1 cellular context compared by ENCODE assay signal in the genomic region with DNA sequence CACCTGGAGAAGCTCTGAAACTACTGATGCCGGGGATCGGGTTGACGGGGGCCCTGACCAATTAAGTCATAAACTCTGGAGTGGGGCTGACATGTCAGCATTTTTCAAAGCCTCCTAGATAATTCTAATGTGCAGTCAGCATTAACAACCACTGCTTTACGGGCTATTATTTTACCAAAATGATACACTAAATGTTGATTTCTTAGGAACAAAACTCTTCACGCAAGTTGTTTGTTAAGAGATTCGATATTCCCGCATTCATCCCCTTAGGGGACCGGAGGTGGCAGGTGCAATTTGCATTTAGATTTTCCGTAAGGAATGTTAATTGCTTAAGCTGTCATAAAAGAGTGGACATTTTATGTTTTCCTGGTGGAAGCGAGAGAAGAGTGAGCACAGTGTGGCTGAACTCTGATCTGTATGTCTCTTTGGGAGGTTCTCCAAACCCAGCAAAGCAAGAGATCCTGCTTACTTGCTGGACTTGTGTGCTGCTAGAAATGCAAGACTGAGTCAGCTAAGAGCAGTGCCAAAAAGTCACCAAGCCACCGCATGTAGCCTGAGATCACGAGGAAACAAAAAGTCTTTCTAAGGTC.
TF ChIP-seq lines count a peak whose summit lies in the region.

No MANE protein-coding gene starts in this region.

TF ChIP-seq in HEK293, 187 proteins besides CTCF, POLR2A, EP300 and RAD21 (continued from another document):
- no peak for TF ChIP-seq HOXA7 (CRISPR knock-in tag; IDR thresholded peaks at IDR 0.05; ENCODE audit: borderline replicate concordance)
- TF ChIP-seq ZNF629 (tag by site-specific recombination; IDR thresholded peaks at IDR 0.05): peak; percentile 27; the same call in 1 of the 2 replicates
- no peak for TF ChIP-seq ZNF350 (tag by site-specific recombination; IDR thresholded peaks at IDR 0.05)
- TF ChIP-seq WT1 (tag by site-specific recombination; IDR thresholded peaks at IDR 0.05): peak; percentile 53; the same call in 1 of the 2 replicates
- TF ChIP-seq, protein P1, sequence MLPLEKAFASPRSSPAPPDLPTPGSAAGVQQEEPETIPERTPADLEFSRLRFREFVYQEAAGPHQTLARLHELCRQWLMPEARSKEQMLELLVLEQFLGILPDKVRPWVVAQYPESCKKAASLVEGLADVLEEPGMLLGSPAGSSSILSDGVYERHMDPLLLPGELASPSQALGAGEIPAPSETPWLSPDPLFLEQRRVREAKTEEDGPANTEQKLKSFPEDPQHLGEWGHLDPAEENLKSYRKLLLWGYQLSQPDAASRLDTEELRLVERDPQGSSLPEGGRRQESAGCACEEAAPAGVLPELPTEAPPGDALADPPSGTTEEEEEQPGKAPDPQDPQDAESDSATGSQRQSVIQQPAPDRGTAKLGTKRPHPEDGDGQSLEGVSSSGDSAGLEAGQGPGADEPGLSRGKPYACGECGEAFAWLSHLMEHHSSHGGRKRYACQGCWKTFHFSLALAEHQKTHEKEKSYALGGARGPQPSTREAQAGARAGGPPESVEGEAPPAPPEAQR (tag by site-specific recombination; IDR thresholded peaks at IDR 0.05): no peak
- no peak for TF ChIP-seq YY1 (tag by site-specific recombination; IDR thresholded peaks at IDR 0.05)
- TF ChIP-seq ZNF366 (tag by site-specific recombination; conservative IDR thresholded peaks at IDR 0.05): peak; percentile 50
- TF ChIP-seq, protein P2, sequence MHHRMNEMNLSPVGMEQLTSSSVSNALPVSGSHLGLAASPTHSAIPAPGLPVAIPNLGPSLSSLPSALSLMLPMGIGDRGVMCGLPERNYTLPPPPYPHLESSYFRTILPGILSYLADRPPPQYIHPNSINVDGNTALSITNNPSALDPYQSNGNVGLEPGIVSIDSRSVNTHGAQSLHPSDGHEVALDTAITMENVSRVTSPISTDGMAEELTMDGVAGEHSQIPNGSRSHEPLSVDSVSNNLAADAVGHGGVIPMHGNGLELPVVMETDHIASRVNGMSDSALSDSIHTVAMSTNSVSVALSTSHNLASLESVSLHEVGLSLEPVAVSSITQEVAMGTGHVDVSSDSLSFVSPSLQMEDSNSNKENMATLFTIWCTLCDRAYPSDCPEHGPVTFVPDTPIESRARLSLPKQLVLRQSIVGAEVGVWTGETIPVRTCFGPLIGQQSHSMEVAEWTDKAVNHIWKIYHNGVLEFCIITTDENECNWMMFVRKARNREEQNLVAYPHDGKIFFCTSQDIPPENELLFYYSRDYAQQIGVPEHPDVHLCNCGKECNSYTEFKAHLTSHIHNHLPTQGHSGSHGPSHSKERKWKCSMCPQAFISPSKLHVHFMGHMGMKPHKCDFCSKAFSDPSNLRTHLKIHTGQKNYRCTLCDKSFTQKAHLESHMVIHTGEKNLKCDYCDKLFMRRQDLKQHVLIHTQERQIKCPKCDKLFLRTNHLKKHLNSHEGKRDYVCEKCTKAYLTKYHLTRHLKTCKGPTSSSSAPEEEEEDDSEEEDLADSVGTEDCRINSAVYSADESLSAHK (tag by site-specific recombination; IDR thresholded peaks at IDR 0.05): peak; percentile 51; the same call in 1 of the 2 replicates
- TF ChIP-seq GLI2 (tag by site-specific recombination; IDR thresholded peaks at IDR 0.05; ENCODE audit: borderline replicate concordance, low read depth): 0 out of 2 replicates have a peak, but pooled peaks have one; percentile 11
- TF ChIP-seq GLIS2 (tag by site-specific recombination; IDR thresholded peaks at IDR 0.05): no peak
- no peak for TF ChIP-seq ZNF549 (tag by site-specific recombination; IDR thresholded peaks at IDR 0.05)
- no peak for TF ChIP-seq ZNF133 (tag by site-specific recombination; IDR thresholded peaks at IDR 0.05)
- no peak for TF ChIP-seq SALL2 (tag by site-specific recombination; IDR thresholded peaks at IDR 0.05; ENCODE audit: borderline replicate concordance)
- no peak for TF ChIP-seq ZNF24 (tag by site-specific recombination; IDR thresholded peaks at IDR 0.05)
- TF ChIP-seq MZF1 (tag by site-specific recombination; IDR thresholded peaks at IDR 0.05; ENCODE audit: borderline replicate concordance): no peak
- TF ChIP-seq ZNF423 (tag by site-specific recombination; IDR thresholded peaks at IDR 0.05): no peak
- TF ChIP-seq ZNF2 (tag by site-specific recombination; IDR thresholded peaks at IDR 0.05): no peak
- TF ChIP-seq, protein P3, sequence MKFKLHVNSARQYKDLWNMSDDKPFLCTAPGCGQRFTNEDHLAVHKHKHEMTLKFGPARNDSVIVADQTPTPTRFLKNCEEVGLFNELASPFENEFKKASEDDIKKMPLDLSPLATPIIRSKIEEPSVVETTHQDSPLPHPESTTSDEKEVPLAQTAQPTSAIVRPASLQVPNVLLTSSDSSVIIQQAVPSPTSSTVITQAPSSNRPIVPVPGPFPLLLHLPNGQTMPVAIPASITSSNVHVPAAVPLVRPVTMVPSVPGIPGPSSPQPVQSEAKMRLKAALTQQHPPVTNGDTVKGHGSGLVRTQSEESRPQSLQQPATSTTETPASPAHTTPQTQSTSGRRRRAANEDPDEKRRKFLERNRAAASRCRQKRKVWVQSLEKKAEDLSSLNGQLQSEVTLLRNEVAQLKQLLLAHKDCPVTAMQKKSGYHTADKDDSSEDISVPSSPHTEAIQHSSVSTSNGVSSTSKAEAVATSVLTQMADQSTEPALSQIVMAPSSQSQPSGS (tag by site-specific recombination; IDR thresholded peaks at IDR 0.05; ENCODE audit: low read depth): no peak
- TF ChIP-seq ZBTB21 (tag by site-specific recombination; IDR thresholded peaks at IDR 0.05): no peak
- no peak for TF ChIP-seq ZNF626 (tag by site-specific recombination; IDR thresholded peaks at IDR 0.05)
- TF ChIP-seq ZNF324 (tag by site-specific recombination; IDR thresholded peaks at IDR 0.05): no peak
- TF ChIP-seq SCRT2 (tag by site-specific recombination; IDR thresholded peaks at IDR 0.05): no peak
- TF ChIP-seq ZNF341 (tag by site-specific recombination; IDR thresholded peaks at IDR 0.05; ENCODE audit: low read depth): no peak
- no peak for TF ChIP-seq ZNF114 (tag by site-specific recombination; IDR thresholded peaks at IDR 0.05)
- TF ChIP-seq SP7 (tag by site-specific recombination; IDR thresholded peaks at IDR 0.05): peak; percentile 87
- TF ChIP-seq SP2 (tag by site-specific recombination; IDR thresholded peaks at IDR 0.05): no peak
- no peak for TF ChIP-seq ZNF514 (tag by site-specific recombination; IDR thresholded peaks at IDR 0.05)
- TF ChIP-seq TRIM28 (IDR thresholded peaks at IDR 0.05; ENCODE audit: borderline replicate concordance, low read length): peak; percentile 39; the same call in 1 of the 2 replicates
- peak; percentile 83 for TF ChIP-seq TCF7L2 (IDR thresholded peaks at IDR 0.05; ENCODE audit: borderline replicate concordance, low read depth, low read length)
- TF ChIP-seq ZNF433 (tag by site-specific recombination; IDR thresholded peaks at IDR 0.05; ENCODE audit: low read depth): no peak
- TF ChIP-seq BCL11A (tag by site-specific recombination; IDR thresholded peaks at IDR 0.05; ENCODE audit: low read depth): no peak
- TF ChIP-seq, protein P4, sequence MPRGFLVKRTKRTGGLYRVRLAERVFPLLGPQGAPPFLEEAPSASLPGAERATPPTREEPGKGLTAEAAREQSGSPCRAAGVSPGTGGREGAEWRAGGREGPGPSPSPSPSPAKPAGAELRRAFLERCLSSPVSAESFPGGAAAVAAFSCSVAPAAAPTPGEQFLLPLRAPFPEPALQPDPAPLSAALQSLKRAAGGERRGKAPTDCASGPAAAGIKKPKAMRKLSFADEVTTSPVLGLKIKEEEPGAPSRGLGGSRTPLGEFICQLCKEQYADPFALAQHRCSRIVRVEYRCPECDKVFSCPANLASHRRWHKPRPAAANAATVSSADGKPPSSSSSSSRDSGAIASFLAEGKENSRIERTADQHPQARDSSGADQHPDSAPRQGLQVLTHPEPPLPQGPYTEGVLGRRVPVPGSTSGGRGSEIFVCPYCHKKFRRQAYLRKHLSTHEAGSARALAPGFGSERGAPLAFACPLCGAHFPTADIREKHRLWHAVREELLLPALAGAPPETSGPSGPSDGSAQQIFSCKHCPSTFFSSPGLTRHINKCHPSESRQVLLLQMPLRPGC (tag by site-specific recombination; IDR thresholded peaks at IDR 0.05): 0 out of 2 replicates have a peak, but pooled peaks have one; percentile 44
- TF ChIP-seq ZNF521 (tag by site-specific recombination; IDR thresholded peaks at IDR 0.05): no peak
- TF ChIP-seq, protein P5, sequence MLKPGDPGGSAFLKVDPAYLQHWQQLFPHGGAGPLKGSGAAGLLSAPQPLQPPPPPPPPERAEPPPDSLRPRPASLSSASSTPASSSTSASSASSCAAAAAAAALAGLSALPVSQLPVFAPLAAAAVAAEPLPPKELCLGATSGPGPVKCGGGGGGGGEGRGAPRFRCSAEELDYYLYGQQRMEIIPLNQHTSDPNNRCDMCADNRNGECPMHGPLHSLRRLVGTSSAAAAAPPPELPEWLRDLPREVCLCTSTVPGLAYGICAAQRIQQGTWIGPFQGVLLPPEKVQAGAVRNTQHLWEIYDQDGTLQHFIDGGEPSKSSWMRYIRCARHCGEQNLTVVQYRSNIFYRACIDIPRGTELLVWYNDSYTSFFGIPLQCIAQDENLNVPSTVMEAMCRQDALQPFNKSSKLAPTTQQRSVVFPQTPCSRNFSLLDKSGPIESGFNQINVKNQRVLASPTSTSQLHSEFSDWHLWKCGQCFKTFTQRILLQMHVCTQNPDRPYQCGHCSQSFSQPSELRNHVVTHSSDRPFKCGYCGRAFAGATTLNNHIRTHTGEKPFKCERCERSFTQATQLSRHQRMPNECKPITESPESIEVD (tag by site-specific recombination; IDR thresholded peaks at IDR 0.05): peak; percentile 92
- TF ChIP-seq ZNF777 (tag by site-specific recombination; IDR thresholded peaks at IDR 0.05; ENCODE audit: borderline replicate concordance): no peak
- TF ChIP-seq, protein P6, sequence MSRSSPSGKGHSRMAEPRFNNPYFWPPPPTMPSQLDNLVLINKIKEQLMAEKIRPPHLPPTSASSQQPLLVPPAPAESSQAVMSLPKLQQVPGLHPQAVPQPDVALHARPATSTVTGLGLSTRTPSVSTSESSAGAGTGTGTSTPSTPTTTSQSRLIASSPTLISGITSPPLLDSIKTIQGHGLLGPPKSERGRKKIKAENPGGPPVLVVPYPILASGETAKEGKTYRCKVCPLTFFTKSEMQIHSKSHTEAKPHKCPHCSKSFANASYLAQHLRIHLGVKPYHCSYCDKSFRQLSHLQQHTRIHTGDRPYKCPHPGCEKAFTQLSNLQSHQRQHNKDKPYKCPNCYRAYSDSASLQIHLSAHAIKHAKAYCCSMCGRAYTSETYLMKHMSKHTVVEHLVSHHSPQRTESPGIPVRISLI (tag by site-specific recombination; IDR thresholded peaks at IDR 0.05): no peak
- no peak for TF ChIP-seq ZNF132 (tag by site-specific recombination; IDR thresholded peaks at IDR 0.05; ENCODE audit: borderline replicate concordance)
- TF ChIP-seq ZNF169 (tag by site-specific recombination; IDR thresholded peaks at IDR 0.05): no peak
- TF ChIP-seq ZNF473 (tag by site-specific recombination; IDR thresholded peaks at IDR 0.05): no peak
- TF ChIP-seq ZSCAN30 (tag by site-specific recombination; IDR thresholded peaks at IDR 0.05): no peak
- TF ChIP-seq, protein P7, sequence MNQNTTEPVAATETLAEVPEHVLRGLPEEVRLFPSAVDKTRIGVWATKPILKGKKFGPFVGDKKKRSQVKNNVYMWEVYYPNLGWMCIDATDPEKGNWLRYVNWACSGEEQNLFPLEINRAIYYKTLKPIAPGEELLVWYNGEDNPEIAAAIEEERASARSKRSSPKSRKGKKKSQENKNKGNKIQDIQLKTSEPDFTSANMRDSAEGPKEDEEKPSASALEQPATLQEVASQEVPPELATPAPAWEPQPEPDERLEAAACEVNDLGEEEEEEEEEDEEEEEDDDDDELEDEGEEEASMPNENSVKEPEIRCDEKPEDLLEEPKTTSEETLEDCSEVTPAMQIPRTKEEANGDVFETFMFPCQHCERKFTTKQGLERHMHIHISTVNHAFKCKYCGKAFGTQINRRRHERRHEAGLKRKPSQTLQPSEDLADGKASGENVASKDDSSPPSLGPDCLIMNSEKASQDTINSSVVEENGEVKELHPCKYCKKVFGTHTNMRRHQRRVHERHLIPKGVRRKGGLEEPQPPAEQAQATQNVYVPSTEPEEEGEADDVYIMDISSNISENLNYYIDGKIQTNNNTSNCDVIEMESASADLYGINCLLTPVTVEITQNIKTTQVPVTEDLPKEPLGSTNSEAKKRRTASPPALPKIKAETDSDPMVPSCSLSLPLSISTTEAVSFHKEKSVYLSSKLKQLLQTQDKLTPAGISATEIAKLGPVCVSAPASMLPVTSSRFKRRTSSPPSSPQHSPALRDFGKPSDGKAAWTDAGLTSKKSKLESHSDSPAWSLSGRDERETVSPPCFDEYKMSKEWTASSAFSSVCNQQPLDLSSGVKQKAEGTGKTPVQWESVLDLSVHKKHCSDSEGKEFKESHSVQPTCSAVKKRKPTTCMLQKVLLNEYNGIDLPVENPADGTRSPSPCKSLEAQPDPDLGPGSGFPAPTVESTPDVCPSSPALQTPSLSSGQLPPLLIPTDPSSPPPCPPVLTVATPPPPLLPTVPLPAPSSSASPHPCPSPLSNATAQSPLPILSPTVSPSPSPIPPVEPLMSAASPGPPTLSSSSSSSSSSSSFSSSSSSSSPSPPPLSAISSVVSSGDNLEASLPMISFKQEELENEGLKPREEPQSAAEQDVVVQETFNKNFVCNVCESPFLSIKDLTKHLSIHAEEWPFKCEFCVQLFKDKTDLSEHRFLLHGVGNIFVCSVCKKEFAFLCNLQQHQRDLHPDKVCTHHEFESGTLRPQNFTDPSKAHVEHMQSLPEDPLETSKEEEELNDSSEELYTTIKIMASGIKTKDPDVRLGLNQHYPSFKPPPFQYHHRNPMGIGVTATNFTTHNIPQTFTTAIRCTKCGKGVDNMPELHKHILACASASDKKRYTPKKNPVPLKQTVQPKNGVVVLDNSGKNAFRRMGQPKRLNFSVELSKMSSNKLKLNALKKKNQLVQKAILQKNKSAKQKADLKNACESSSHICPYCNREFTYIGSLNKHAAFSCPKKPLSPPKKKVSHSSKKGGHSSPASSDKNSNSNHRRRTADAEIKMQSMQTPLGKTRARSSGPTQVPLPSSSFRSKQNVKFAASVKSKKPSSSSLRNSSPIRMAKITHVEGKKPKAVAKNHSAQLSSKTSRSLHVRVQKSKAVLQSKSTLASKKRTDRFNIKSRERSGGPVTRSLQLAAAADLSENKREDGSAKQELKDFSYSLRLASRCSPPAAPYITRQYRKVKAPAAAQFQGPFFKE (tag by site-specific recombination; IDR thresholded peaks at IDR 0.05; ENCODE audit: borderline replicate concordance): no peak
- TF ChIP-seq ZNF596 (tag by site-specific recombination; IDR thresholded peaks at IDR 0.05): peak; percentile 42; the same call in 1 of the 2 replicates
- peak; percentile 60 for TF ChIP-seq IKZF3 (tag by site-specific recombination; IDR thresholded peaks at IDR 0.05)
